ENCODE assay signal across 14 cellular contexts in genomic region chr7:96670338-96671289, GRCh38. TPM values are rescaled to one million over a fixed set of nuclear protein-coding genes. Genes with fewer than 3 reads are reported as not detected.
DNase-seq lines count a peak whose midpoint lies in the region; ATAC-seq, FAIRE-seq and TF ChIP-seq lines count a peak whose summit lies in the region.
"Had no signal": no experiment of that assay in that cellular context is flagged by ENCODE, and none has a peak within 500 bp of the region (broad histone marks: within the 10 kb centered on the region; RNA-seq: fewer than 3 reads in every experiment).

No MANE protein-coding gene starts in this region.

- TF ChIP-seq CTCF in H1 (IDR thresholded peaks at IDR 0.05; ENCODE audit: control extremely low read depth in 1 of 3, insufficient read depth in 1 of 3, low read depth in 1 of 3, low read length in 3 of 3) (no peak), GM10248 (IDR thresholded peaks at IDR 0.05; ENCODE audit: control extremely low read depth, extremely low read depth, low read depth, missing control alignments) (no peak)

- CTCF ChIA-PET in H1 (lab: Charles Lee; ENCODE audit: partially characterized antibody): interaction anchor here (0.7 kb wide), 1 partner anchor 64 kb away, joined by 3 read pairs; no protein-coding TSS in a partner anchor
- CTCF ChIA-PET in GM10248 (lab: Yijun Ruan, JAX): interaction anchor here (0.7 to 1.4 kb wide), 4 partner anchors 15 to 23 kb away, joined by 3 to 4 read pairs (median 4); no protein-coding TSS in a partner anchor

- 93% methylated on average over 3 of the region's 3 CpGs; no CpG with 5 or more reads in 1 of the 2 experiments for WGBS in H1 (ENCODE audit: extremely low coverage in 1 of 2, insufficient coverage in 1 of 2, insufficient read length in 1 of 2, insufficient replicate concordance in 2 of 2, low coverage in 1 of 2, low lambda C conversion rate in 2 of 2, missing lambda C conversion rate in 1 of 2), 2 experiments

- no peak overlapping the region for H3K27ac ChIP-seq in H1 (ENCODE audit: low read depth, low read length)

- no peak overlapping the region for H2BK5ac ChIP-seq in H1 (ENCODE audit: low read depth, low read length)

- H3K79me1 ChIP-seq in H1 (ENCODE audit: low read depth, low read length): no peaks in the 10 kb centered on the region

- no peak overlapping the region for H2BK12ac ChIP-seq in H1 (ENCODE audit: low read depth, low read length)

- no peak for FAIRE-seq in H1 (lab: Jason Lieb, UNC)

- H3K27me3 ChIP-seq in H1 (replicated peaks in 1 of 4; ENCODE audit: control insufficient read depth in 3 of 4, extremely low read depth in 1 of 4, insufficient read depth in 3 of 4, low read length in 3 of 4): no peaks in the 10 kb centered on the region

- H2BK15ac ChIP-seq in H1 (ENCODE audit: low read length): no peak overlapping the region

- no peak overlapping the region for H3K4ac ChIP-seq in H1 (replicated peaks; ENCODE audit: insufficient read length, low read depth, low read length)

- DNase-seq in DMS 273 (lab: John Stamatoyannopoulos, UW; ENCODE audit: unreplicated experiment): peak; percentile 97
- DNase-seq in NCI-H1417 treated with DMSO at 0.1 percent for 48 hours (lab: John Stamatoyannopoulos, UW): peak; percentile 91
- DNase-seq in NCI-H748 treated with DMSO at 0.1 percent for 48 hours (lab: John Stamatoyannopoulos, UW): peak; percentile 92
- no peak for DNase-seq in H1 (ENCODE audit: low read depth in 1 of 2, low spot score in 2 of 2)
- DNase-seq in DMS79 treated with DMSO at 0.1 percent for 48 hours (lab: John Stamatoyannopoulos, UW): no peak
- DNase-seq in GM10248 (ENCODE audit: extremely low spot score): no peak
- DNase-seq in activated gamma-delta T cell (lab: John Stamatoyannopoulos, UW): no peak
- DNase-seq: activated CD4-positive, alpha-beta T cell treated with anti-CD3 and anti-CD28 coated beads for 1 hour; activated effector memory CD4-positive, alpha-beta T cell treated with Interleukin-2 at 50 U/mL for 16 hours; CD8-positive, alpha-beta T cell; dermis blood vessel endothelial cell; H9; stimulated activated naive CD4-positive, alpha-beta T cell had no signal

- H2BK20ac ChIP-seq in H1 (ENCODE audit: low read length): no peak overlapping the region

- H2AK5ac ChIP-seq in H1 (ENCODE audit: low read depth, low read length): no peak overlapping the region

- H3K23ac ChIP-seq in H1 (ENCODE audit: insufficient read length): no peak overlapping the region

- ATAC-seq in HG03159 (IDR thresholded peaks at IDR 0.05; ENCODE audit: unreplicated experiment): no peak
- ATAC-seq: CD8-positive, alpha-beta T cell had no signal

- no peak overlapping the region for H3K18ac ChIP-seq in H1 (ENCODE audit: extremely low read depth, low read length)

- no peak overlapping the region for H3K4me3 ChIP-seq in H1 (ENCODE audit: extremely low read depth in 1 of 4, insufficient read depth in 2 of 4, low read depth in 3 of 4, low read length in 4 of 4)

- H3K4me1 ChIP-seq in H1 (replicated peaks in 1 of 4; ENCODE audit: control insufficient read depth in 3 of 4, insufficient read depth in 4 of 4, low read length in 3 of 4): no peaks in the 10 kb centered on the region

- H2AFZ ChIP-seq in H1 (ENCODE audit: low read length): no peak overlapping the region

- no peak for TF ChIP-seq EP300 in H1 (IDR thresholded peaks at IDR 0.05; ENCODE audit: borderline replicate concordance in 1 of 2, low read depth in 2 of 2, low read length in 2 of 2)

- no peak overlapping the region for H2BK120ac ChIP-seq in H1 (replicated peaks; ENCODE audit: low read depth, low read length)

- no peak overlapping the region for H3K4me2 ChIP-seq in H1 (ENCODE audit: insufficient read depth in 1 of 2, low read depth in 2 of 2, low read length in 2 of 2)

- H4K5ac ChIP-seq in H1 (ENCODE audit: insufficient read length, low read depth, low read length): no peak overlapping the region

- no peak for TF ChIP-seq POLR2A in H1 (IDR thresholded peaks at IDR 0.05; ENCODE audit: control extremely low read depth in 1 of 2, low read depth in 2 of 2, low read length in 2 of 2)

- H4K8ac ChIP-seq in H1 (ENCODE audit: extremely low read depth, insufficient read depth, low read length): no peak overlapping the region

- no peak overlapping the region for H3K9ac ChIP-seq in H1 (replicated peaks in 1 of 4; ENCODE audit: extremely low read depth in 1 of 4, low read depth in 3 of 4, low read length in 3 of 4)

- H3K9me3 ChIP-seq in H1 (ENCODE audit: insufficient read depth in 2 of 2, low read depth in 1 of 2, low read length in 1 of 2): no peaks in the 10 kb centered on the region

- H3K23me2 ChIP-seq in H1 (ENCODE audit: low read depth, low read length): no peaks in the 10 kb centered on the region

- peaks cover 0 to under 1% of the 10 kb centered on the region in 2 experiments for H4K20me1 ChIP-seq in H1 (replicated peaks in 1 of 2; ENCODE audit: control insufficient read depth in 1 of 2, insufficient read depth in 2 of 2, low read length in 2 of 2)

- no peak overlapping the region for H4K91ac ChIP-seq in H1 (replicated peaks; ENCODE audit: insufficient read length, low read length)

- no peaks in the 10 kb centered on the region for H3K36me3 ChIP-seq in H1 (ENCODE audit: control insufficient read depth in 2 of 4, insufficient read depth in 4 of 4, low read length in 3 of 4)

- H3K56ac ChIP-seq in H1 (replicated peaks; ENCODE audit: insufficient read length, low read depth, low read length): no peak overlapping the region

- POLR2A ChIA-PET in H1 (lab: Charles Lee; ENCODE audit: partially characterized antibody) (interaction anchor here (1.8 kb wide), 1 partner anchor 9 kb away, joined by 4 read pairs; no protein-coding TSS in a partner anchor), GM10248 (lab: Yijun Ruan, JAX) (no interaction called here)

- H3K14ac ChIP-seq in H1 (ENCODE audit: insufficient read length): no peak overlapping the region

- TF ChIP-seq RAD21 in H1 (IDR thresholded peaks at IDR 0.05 in 1 of 2, conservative IDR thresholded peaks at IDR 0.05 in 1 of 2; ENCODE audit: low read depth in 2 of 2, low read length in 2 of 2): no peak

- no peaks in the 10 kb centered on the region for H3K79me2 ChIP-seq in H1 (ENCODE audit: control insufficient read depth in 1 of 2, insufficient read depth in 2 of 2, low read length in 2 of 2)

TF ChIP-seq in H1, 55 proteins besides CTCF, POLR2A, EP300 and RAD21:
- no peak for TF ChIP-seq TAF1 (IDR thresholded peaks at IDR 0.05; ENCODE audit: low read depth, low read length)
- TF ChIP-seq MAFK (IDR thresholded peaks at IDR 0.05; ENCODE audit: low read depth, low read length): 0 out of 2 replicates have a peak, but pooled peaks have one; percentile 40
- TF ChIP-seq SIRT6 (IDR thresholded peaks at IDR 0.05; ENCODE audit: low read length): no peak

RNA-seq across cellular contexts. Expression of gene SEM1, which starts 39.0 kb away (rescaled TPM):
- 75.3 and 80.2 TPM in 2 replicates for total RNA-seq in H1 (2021; fragmentation: NEBNext Ultra II Directional; extraction: Animal tissue kit (Norgen Biotek cat#: 25700))
- polyA plus RNA-seq in H1 (2011; rRNA removed): 9.6 and 20.8 TPM in 2 replicates
- 207 TPM for polyA plus RNA-seq in H1 (2011; cell fraction: cytosol; rRNA removed)
- 6.5 TPM for polyA plus RNA-seq in H1 (2011; cell fraction: nucleus; rRNA removed)
- polyA plus RNA-seq in H1 (2012, experiment 1 of 2): 253 to 814 TPM (median 543 TPM) in 4 replicates
- 70.9 TPM for polyA plus RNA-seq in H1 (2012, experiment 2 of 2)
- polyA plus RNA-seq in H1 (2013, experiment 1 of 2): 158 TPM
- polyA plus RNA-seq in H1 (2013, experiment 2 of 2): 184 TPM
- 5.5 and 13.6 TPM in 2 replicates for polyA minus RNA-seq in H1 (2011; rRNA and poly(A)+ RNA removed)
- polyA minus RNA-seq in H1 (2011; cell fraction: cytosol; rRNA and poly(A)+ RNA removed): 36.6 TPM
- polyA minus RNA-seq in H1 (2011; cell fraction: nucleus; rRNA and poly(A)+ RNA removed): 13.1 TPM

Comparison
In these comparisons a context has a peak if more than half of its experiments do, and no peak if none do; other contexts are left out.
1. DNase-seq: peak in DMS 273 (single experiment), NCI-H1417 treated with DMSO at 0.1 percent for 48 hours (single experiment) and NCI-H748 treated with DMSO at 0.1 percent for 48 hours (single experiment); none in H1 (0 of 2), DMS79 treated with DMSO at 0.1 percent for 48 hours (single experiment), GM10248 (single experiment) and activated gamma-delta T cell (single experiment).